ENCODE assay signal across 18 cellular contexts in the genomic region with DNA sequence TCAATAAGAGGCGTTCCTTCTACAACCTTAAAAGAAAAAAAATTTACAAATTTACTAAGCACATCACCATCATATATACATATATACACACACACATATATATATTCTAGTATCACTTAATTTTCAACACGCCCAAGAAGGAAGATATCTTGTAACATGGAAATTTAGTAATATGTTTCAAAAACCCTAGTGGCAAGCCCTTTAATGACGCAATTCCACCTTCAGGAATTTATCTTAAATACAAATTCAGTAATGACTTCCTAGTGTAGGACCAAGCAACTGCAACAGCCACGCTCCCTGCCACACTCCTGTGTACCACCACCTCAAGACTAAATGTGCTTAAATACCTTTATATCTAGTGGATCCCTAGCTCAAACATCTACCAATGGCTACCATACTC. TPM values are rescaled to one million over a fixed set of nuclear protein-coding genes. Genes with fewer than 3 reads are reported as not detected.
DNase-seq lines count a peak whose midpoint lies in the region; ATAC-seq, FAIRE-seq and TF ChIP-seq lines count a peak whose summit lies in the region.
"Had no signal": no experiment of that assay in that cellular context is flagged by ENCODE, and none has a peak within 500 bp of the region (broad histone marks: within the 10 kb centered on the region; RNA-seq: fewer than 3 reads in every experiment).

No MANE protein-coding gene starts in this region.

- WGBS in pancreas, 2 donors: 96% methylated on average over 4 of the region's 4 CpGs
- over 99% methylated on average over 4 of the region's 4 CpGs for WGBS in prostate gland

- H3K27ac Mint-ChIP-seq in activated CD4-positive, alpha-beta T cell treated with anti-CD3 and anti-CD28 coated beads for 36 hours: peak overlapping the region; percentile 51
- no peak overlapping the region for H3K27ac Mint-ChIP-seq in HFFc6

- ATAC-seq in activated CD4-positive, alpha-beta T cell treated with anti-CD3 and anti-CD28 coated beads for 36 hours: no peak
- no peak for ATAC-seq in pancreas

- peaks cover 65% of the 10 kb centered on the region for H3K36me3 Mint-ChIP-seq in activated CD4-positive, alpha-beta T cell treated with anti-CD3 and anti-CD28 coated beads for 36 hours (ENCODE audit: low read depth)
- peaks cover 24% of the 10 kb centered on the region for H3K36me3 Mint-ChIP-seq in HFFc6 (ENCODE audit: low read depth)

- FAIRE-seq in TTC549 (lab: Jason Lieb, UNC): peak; percentile 62
- FAIRE-seq in pancreas (lab: Jason Lieb, UNC): no peak
- FAIRE-seq: A204.1, G401.6, GM12892 had no signal

- no peak overlapping the region for H3K4me3 Mint-ChIP-seq in activated CD4-positive, alpha-beta T cell treated with anti-CD3 and anti-CD28 coated beads for 36 hours
- H3K4me3 Mint-ChIP-seq in HFFc6: no peak overlapping the region

- CTCF ChIA-PET in activated CD4-positive, alpha-beta T cell treated with anti-CD3 and anti-CD28 coated beads for 36 hours (lab: Charles Lee): interaction anchor here (0.6 to 1.4 kb wide), 3 partner anchors 12 to 571 kb away, joined by 3 to 4 read pairs (median 3); no protein-coding TSS in a partner anchor

- DNase-seq in activated CD4-positive, alpha-beta T cell treated with anti-CD3 and anti-CD28 coated beads for 36 hours: no peak
- no peak for DNase-seq in activated CD4-positive, alpha-beta T cell treated with anti-CD3 and anti-CD28 coated beads, Interleukin-2, amount 50 U/mL, for 1 hour
- DNase-seq in HFFc6: no peak
- DNase-seq in pancreas: no peak
- DNase-seq in NCI-H2029 (lab: John Stamatoyannopoulos, UW): no peak
- DNase-seq in prostate gland (ENCODE audit: low spot score): no peak
- DNase-seq: DMS79 treated with DMSO at 0.1 percent for 48 hours, GOT3, NCI-H1092 treated with DMSO at 0.1 percent for 48 hours, NCI-H1694 treated with DMSO at 0.1 percent for 48 hours, NCI-H446, NCI-H748 treated with DMSO at 0.1 percent for 48 hours, SK-N-SH had no signal

- no peaks in the 10 kb centered on the region for H3K9me3 Mint-ChIP-seq in activated CD4-positive, alpha-beta T cell treated with anti-CD3 and anti-CD28 coated beads for 36 hours (ENCODE audit: low read depth)
- no peaks in the 10 kb centered on the region for H3K9me3 Mint-ChIP-seq in HFFc6

- no peaks in the 10 kb centered on the region for H3K9me3 ChIP-seq in neutrophil
- no peaks in the 10 kb centered on the region for H3K9me3 ChIP-seq in pancreas
- H3K9me3 ChIP-seq in prostate gland: no peaks in the 10 kb centered on the region
- H3K9me3 ChIP-seq: SK-N-SH had no signal

- H3K36me3 ChIP-seq in neutrophil (peaks cover 99% of the 10 kb centered on the region), pancreas (peaks cover 0 to 32% (median 5%) of the 10 kb centered on the region in 3 donors), prostate gland (peaks cover 0 to 7% of the 10 kb centered on the region in 2 donors)

- TF ChIP-seq POLR2A in prostate gland (IDR thresholded peaks at IDR 0.05): no peak

- H3K4me1 ChIP-seq in neutrophil (ENCODE audit: control insufficient read depth in 1 of 2, insufficient read depth in 1 of 2, low read depth in 1 of 2, low read length in 1 of 2) (peaks cover 41 to 61% of the 10 kb centered on the region in 2 experiments), pancreas (peaks cover 10 to 16% (median 10%) of the 10 kb centered on the region in 3 donors), prostate gland (replicated peaks) (peaks cover 11% of the 10 kb centered on the region)

- no peaks in the 10 kb centered on the region for H3K27me3 ChIP-seq in neutrophil
- H3K27me3 ChIP-seq in pancreas: no peaks in the 10 kb centered on the region
- H3K27me3 ChIP-seq in prostate gland (replicated peaks; ENCODE audit: insufficient read depth): no peaks in the 10 kb centered on the region

- H3K4me3 ChIP-seq in neutrophil (ENCODE audit: low read depth in 1 of 2, low read length in 1 of 2) (no peak overlapping the region), pancreas (no peak overlapping the region), prostate gland (no peak overlapping the region)

- intact Hi-C loops in activated CD4-positive, alpha-beta T cell treated with anti-CD3 and anti-CD28 coated beads for 36 hours (cut with DNase I, micrococcal nuclease): no loop called here
- intact Hi-C loops in pancreas (cut with DNase I) (no loop called here), prostate gland (cut with DNase I) (no loop called here)

- TF ChIP-seq CTCF in HFFc6 (IDR thresholded peaks at IDR 0.05): peak; percentile 20; the same call in 1 of the 2 replicates
- no peak for TF ChIP-seq CTCF in neutrophil (IDR thresholded peaks at IDR 0.05)
- TF ChIP-seq CTCF in pancreas (IDR thresholded peaks at IDR 0.05): no peak
- TF ChIP-seq CTCF in prostate gland (IDR thresholded peaks at IDR 0.05): no peak

- POLR2A ChIA-PET in activated CD4-positive, alpha-beta T cell treated with anti-CD3 and anti-CD28 coated beads for 36 hours (lab: Charles Lee): no interaction called here

- peaks cover 2% of the 10 kb centered on the region for H3K4me1 Mint-ChIP-seq in activated CD4-positive, alpha-beta T cell treated with anti-CD3 and anti-CD28 coated beads for 36 hours
- no peaks in the 10 kb centered on the region for H3K4me1 Mint-ChIP-seq in HFFc6 (ENCODE audit: low read depth)

- H3K27me3 Mint-ChIP-seq in activated CD4-positive, alpha-beta T cell treated with anti-CD3 and anti-CD28 coated beads for 36 hours: no peaks in the 10 kb centered on the region
- peaks cover 2% of the 10 kb centered on the region; the same call in 1 of the 2 replicates for H3K27me3 Mint-ChIP-seq in HFFc6 (ENCODE audit: insufficient read depth)

- H3K27ac ChIP-seq in neutrophil (peak overlapping the region; percentile 70), pancreas (no peak overlapping the region), prostate gland (no peak overlapping the region)

RNA-seq across cellular contexts. Expression of gene LBR, which starts 12.5 kb away (rescaled TPM):
- 100 to 1,000 TPM; 136 to 194 TPM for total RNA-seq in activated CD4-positive, alpha-beta T cell treated with anti-CD3 and anti-CD28 coated beads for 36 hours
- total RNA-seq in HFFc6 (2021; fragmentation: NEBNext Ultra II Directional; extraction: Animal tissue kit (Norgen Biotek cat#: 25700)): 10 to 100 TPM; 20.7 to 42.7 (median 36.3) TPM
- total RNA-seq in pancreas (10 to 100 TPM; 18.3 to 31.6 (median 19.9) TPM), prostate gland (10 to 100 TPM; 28.7 to 36.4 TPM)
- polyA plus RNA-seq in pancreas: 10 to 100 TPM; 12.3 to 17.0 TPM
